ENCODE assay signal across 12 cellular contexts in the genomic region with DNA sequence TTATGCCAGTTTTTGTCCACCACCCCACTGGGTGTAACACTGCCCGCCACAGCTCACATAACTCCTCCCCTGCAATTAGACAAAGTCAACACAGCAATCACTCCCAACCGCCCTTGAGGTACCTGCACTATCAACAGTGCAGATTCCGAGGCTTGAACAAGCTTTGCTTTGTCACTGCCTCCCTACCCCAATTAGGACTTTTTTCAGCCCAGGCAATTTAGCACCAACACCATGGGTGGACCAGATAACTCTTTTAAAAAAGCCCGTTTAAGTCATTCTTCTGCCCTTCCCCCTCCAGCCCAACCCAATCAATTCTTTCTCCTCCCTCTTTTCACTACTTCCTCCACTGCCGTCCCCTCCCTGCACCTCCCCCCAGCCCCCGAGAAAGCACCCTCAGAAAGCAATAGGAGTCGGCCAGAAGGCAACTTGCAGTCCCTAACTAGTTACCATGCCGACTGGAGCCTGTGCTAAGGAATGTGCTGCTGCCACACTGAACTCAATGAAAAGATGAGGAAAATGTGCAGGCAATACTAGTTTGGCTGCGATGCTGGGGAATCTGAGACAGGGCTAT. TPM values are rescaled to one million over a fixed set of nuclear protein-coding genes. Genes with fewer than 3 reads are reported as not detected.
A peak's percentile ranks its signal among the peaks of the same experiment; 100 is the strongest.
DNase-seq lines count a peak whose midpoint lies in the region; ATAC-seq and TF ChIP-seq lines count a peak whose summit lies in the region.
"Had no signal": no experiment of that assay in that cellular context is flagged by ENCODE, and none has a peak within 500 bp of the region (broad histone marks: within the 10 kb centered on the region; RNA-seq: fewer than 3 reads in every experiment).

No MANE protein-coding gene starts in this region.

- peak; percentile 58 for DNase-seq in DMS153 (lab: John Stamatoyannopoulos, UW)
- DNase-seq in NCI-H2029 (lab: John Stamatoyannopoulos, UW) = peak; percentile 77
- peak; percentile 53 for DNase-seq in SW480 (ENCODE audit: low spot score)
- DNase-seq in lower lobe of right lung = no peak
- DNase-seq in T1000 (lab: John Stamatoyannopoulos, UW) = no peak
- DNase-seq in left lobe of liver (ENCODE audit: low spot score) = no peak
- no peak for DNase-seq in stimulated activated naive CD4-positive, alpha-beta T cell treated with Interleukin-2 at 50 U/mL for 16 hours (lab: John Stamatoyannopoulos, UW)
- no peak for DNase-seq in inferior parietal cortex (ENCODE audit: extremely low spot score)
- DNase-seq: activated CD4-positive, alpha-beta T cell treated with anti-CD3 and anti-CD28 coated beads for 48 hours; activated naive CD8-positive, alpha-beta T cell treated with anti-CD3 and anti-CD28 coated beads, Interleukin-2, amount 10 ng/mL, durations not matched to agents 7 days and 5 days had no signal

- ATAC-seq in lower lobe of right lung = peak; percentile 45 to 62
- ATAC-seq in left lobe of liver = no peak

- H3K9me3 ChIP-seq in lower lobe of right lung = no peaks in the 10 kb centered on the region

- no peaks in the 10 kb centered on the region for H3K36me3 ChIP-seq in lower lobe of right lung

- no peak for TF ChIP-seq CTCF in lower lobe of right lung (IDR thresholded peaks at IDR 0.05)

- H3K27ac ChIP-seq in lower lobe of right lung = no peak overlapping the region

- no peaks in the 10 kb centered on the region for H3K27me3 ChIP-seq in lower lobe of right lung (ENCODE audit: low read depth)

- no peaks in the 10 kb centered on the region for H3K4me1 ChIP-seq in lower lobe of right lung

- intact Hi-C loops in lower lobe of right lung (cut with DNase I) = no loop called here

- no peak overlapping the region for H3K4me3 ChIP-seq in lower lobe of right lung

RNA-seq across cellular contexts. Expression of gene OTX2, which starts 45.7 kb away (rescaled TPM):
- total RNA-seq in lower lobe of right lung = not detected
- not detected for total RNA-seq in left lobe of liver
- total RNA-seq: activated naive CD8-positive, alpha-beta T cell treated with anti-CD3 and anti-CD28 coated beads, Interleukin-2, amount 10 ng/mL, durations not matched to agents 7 days and 5 days; osteocyte; SK-MEL-5 had no signal

Comparison
In these comparisons a context has a peak if more than half of its experiments do, and no peak if none do; other contexts are left out.
1. DNase-seq: peak in DMS153 (single experiment), NCI-H2029 (single experiment) and SW480 (single experiment); none in lower lobe of right lung (single experiment), T1000 (single experiment), left lobe of liver (single experiment), stimulated activated naive CD4-positive, alpha-beta T cell treated with Interleukin-2 at 50 U/mL for 16 hours (single experiment) and inferior parietal cortex (single experiment).